In genomic region chr9:100639851-100640250, GRCh38 we compare ENCODE assay signal across 12 cellular contexts.
DNase-seq lines count a peak whose midpoint lies in the region; ATAC-seq and TF ChIP-seq lines count a peak whose summit lies in the region.
"Had no signal": no experiment of that assay in that cellular context is flagged by ENCODE, and none has a peak within 500 bp of the region (broad histone marks: within the 10 kb centered on the region; RNA-seq: fewer than 3 reads in every experiment).

No MANE protein-coding gene starts in this region.

- no peak for TF ChIP-seq CTCF in mesothelial cell of epicardium (IDR thresholded peaks at IDR 0.05; ENCODE audit: unreplicated experiment)

- ATAC-seq in activated T-cell treated with anti-CD3 and anti-CD28 coated beads, Interleukin-2, amount 50 U/mL, for 72 hours (replicated peaks in 1 of 2), result no peak

- H3K4me1 Mint-ChIP-seq in mesothelial cell of epicardium, result peaks cover 23% of the 10 kb centered on the region
- H3K4me1 Mint-ChIP-seq in activated T-cell treated with anti-CD3 and anti-CD28 coated beads, Interleukin-2, amount 50 U/mL, for 72 hours (ENCODE audit: low read depth), result no peaks in the 10 kb centered on the region

- peak; percentile 60 for DNase-seq in DMS 273 (lab: John Stamatoyannopoulos, UW; ENCODE audit: unreplicated experiment)
- peak; percentile 87 for DNase-seq in NCI-H2171 treated with DMSO at 0.1 percent for 48 hours (lab: John Stamatoyannopoulos, UW)
- DNase-seq in SK-N-DZ (ENCODE audit: low spot score), result peak; percentile 53
- no peak for DNase-seq in mesothelial cell of epicardium (ENCODE audit: low spot score in 2 of 2, unreplicated experiment in 2 of 2)
- DNase-seq in middle frontal gyrus (ENCODE audit: extremely low spot score, low spot score), result no peak
- no peak for DNase-seq in NCI-H187 treated with DMSO at 0.1 percent for 48 hours (lab: John Stamatoyannopoulos, UW)
- no peak for DNase-seq in activated T-cell treated with anti-CD3 and anti-CD28 coated beads, Interleukin-2, amount 50 U/mL, for 72 hours
- DNase-seq: AML-193, GOT3, NCI-H1694 treated with DMSO at 0.1 percent for 48 hours, Peyer's patch, Right ventricle myocardium superior had no signal

- peaks cover 2% of the 10 kb centered on the region for H3K36me3 Mint-ChIP-seq in mesothelial cell of epicardium
- peaks cover 1 to 4% of the 10 kb centered on the region in 2 donors for H3K36me3 Mint-ChIP-seq in activated T-cell treated with anti-CD3 and anti-CD28 coated beads, Interleukin-2, amount 50 U/mL, for 72 hours (ENCODE audit: insufficient read depth in 2 of 2)

- H3K9me3 Mint-ChIP-seq in mesothelial cell of epicardium, result peaks cover 14% of the 10 kb centered on the region
- peaks cover 6 to 7% of the 10 kb centered on the region in 2 donors for H3K9me3 Mint-ChIP-seq in activated T-cell treated with anti-CD3 and anti-CD28 coated beads, Interleukin-2, amount 50 U/mL, for 72 hours

- peaks cover 18% of the 10 kb centered on the region for H3K27me3 Mint-ChIP-seq in mesothelial cell of epicardium (ENCODE audit: low read depth)
- peaks cover 8% of the 10 kb centered on the region for H3K27me3 Mint-ChIP-seq in activated T-cell treated with anti-CD3 and anti-CD28 coated beads, Interleukin-2, amount 50 U/mL, for 72 hours (ENCODE audit: low read depth)

- peak overlapping the region; percentile 44 for H3K27ac Mint-ChIP-seq in mesothelial cell of epicardium
- no peak overlapping the region for H3K27ac Mint-ChIP-seq in activated T-cell treated with anti-CD3 and anti-CD28 coated beads, Interleukin-2, amount 50 U/mL, for 72 hours

- H3K4me3 Mint-ChIP-seq in mesothelial cell of epicardium, result no peak overlapping the region
- no peak overlapping the region for H3K4me3 Mint-ChIP-seq in activated T-cell treated with anti-CD3 and anti-CD28 coated beads, Interleukin-2, amount 50 U/mL, for 72 hours

Comparison
In these comparisons a context has a peak if more than half of its experiments do, and no peak if none do; other contexts are left out.
1. DNase-seq: peak in DMS 273 (single experiment), NCI-H2171 treated with DMSO at 0.1 percent for 48 hours (single experiment) and SK-N-DZ (single experiment); none in mesothelial cell of epicardium (0 of 2), middle frontal gyrus (single experiment), NCI-H187 treated with DMSO at 0.1 percent for 48 hours (single experiment) and activated T-cell treated with anti-CD3 and anti-CD28 coated beads, Interleukin-2, amount 50 U/mL, for 72 hours (0 of 2).